Comparison of ENCODE assay signal across 9 cellular contexts in the genomic region with DNA sequence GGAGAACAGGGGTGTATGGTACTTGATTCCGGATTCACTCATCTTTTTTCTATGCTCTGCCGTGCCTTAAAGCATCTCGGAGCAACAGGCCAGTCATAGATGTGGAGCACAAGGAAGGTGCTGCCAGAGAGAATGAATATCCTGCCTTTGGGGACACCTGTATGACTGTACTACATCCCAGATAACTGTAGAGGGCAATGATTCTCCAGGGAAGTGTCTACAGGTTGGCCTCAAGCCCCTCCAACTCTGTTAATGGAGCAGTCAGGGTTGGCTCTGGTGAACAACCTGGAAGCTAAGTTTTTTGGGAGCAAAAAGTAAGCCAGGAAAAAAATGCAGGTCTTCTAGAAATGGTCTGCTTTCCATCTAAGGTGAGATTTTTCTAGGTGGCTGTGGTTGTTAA.
A peak's percentile ranks its signal among the peaks of the same experiment; 100 is the strongest.
DNase-seq lines count a peak whose midpoint lies in the region; ATAC-seq and TF ChIP-seq lines count a peak whose summit lies in the region.
"Had no signal": no experiment of that assay in that cellular context is flagged by ENCODE, and none has a peak within 500 bp of the region (broad histone marks: within the 10 kb centered on the region; RNA-seq: fewer than 3 reads in every experiment).

No MANE protein-coding gene starts in this region.

- no peak for ATAC-seq in GM21360 (IDR thresholded peaks at IDR 0.05; ENCODE audit: unreplicated experiment)

- no peaks in the 10 kb centered on the region for H3K36me3 Mint-ChIP-seq in CD14-positive monocyte
- H3K36me3 Mint-ChIP-seq: immature natural killer cell had no signal

- H3K4me1 Mint-ChIP-seq in CD14-positive monocyte, result peaks cover 1% of the 10 kb centered on the region
- H3K4me1 Mint-ChIP-seq: immature natural killer cell had no signal

- intact Hi-C loops in CD14-positive monocyte (cut with micrococcal nuclease), result no loop called here

- no peak overlapping the region for H3K4me3 ChIP-seq in LNCaP clone FGC (ENCODE audit: low read depth, low read length)
- H3K4me3 ChIP-seq in choroid plexus epithelial cell (ENCODE audit: low read depth, low read length), result no peak overlapping the region

- TF ChIP-seq CTCF in LNCaP clone FGC (IDR thresholded peaks at IDR 0.05; ENCODE audit: control insufficient read depth, extremely low read depth, insufficient read depth) (0 out of 2 replicates have a peak, but pooled peaks have one; percentile 15), choroid plexus epithelial cell (conservative IDR thresholded peaks at IDR 0.05; ENCODE audit: low read depth, low read length) (peak; percentile 38), CD14-positive monocyte (IDR thresholded peaks at IDR 0.05) (no peak)

- H3K4me3 Mint-ChIP-seq in CD14-positive monocyte, result no peak overlapping the region
- H3K4me3 Mint-ChIP-seq: immature natural killer cell had no signal

- H3K9me3 Mint-ChIP-seq in CD14-positive monocyte, result no peaks in the 10 kb centered on the region
- H3K9me3 Mint-ChIP-seq: immature natural killer cell had no signal

- H3K27me3 Mint-ChIP-seq in CD14-positive monocyte (ENCODE audit: low read depth in 3 of 3), result peaks cover 0 to 2% (median 0%) of the 10 kb centered on the region in 3 donors

- H3K27ac Mint-ChIP-seq in CD14-positive monocyte, result no peak overlapping the region
- H3K27ac Mint-ChIP-seq: immature natural killer cell had no signal

- DNase-seq in COR-L47 (lab: John Stamatoyannopoulos, UW) (peak; percentile 39), GM19238 (ENCODE audit: insufficient read length, low spot score) (peak; percentile 23), LNCaP clone FGC (ENCODE audit: low read depth) (no peak), choroid plexus epithelial cell (ENCODE audit: low read depth) (peak; percentile 31), CD14-positive monocyte (ENCODE audit: low spot score) (no peak), NCI-H446 treated with DMSO at 0.1 percent for 48 hours (lab: John Stamatoyannopoulos, UW) (no peak)
- no peak for DNase-seq in activated T-cell treated with anti-CD3 and anti-CD28 coated beads, Interleukin-2, amount 50 U/mL, for 1 hour

Comparison
In these comparisons a context has a peak if more than half of its experiments do, and no peak if none do; other contexts are left out.
1. DNase-seq: peak in COR-L47 (single experiment), GM19238 (single experiment) and choroid plexus epithelial cell (single experiment); none in LNCaP clone FGC (single experiment), activated T-cell treated with anti-CD3 and anti-CD28 coated beads, Interleukin-2, amount 50 U/mL, for 1 hour (single experiment), CD14-positive monocyte (single experiment) and NCI-H446 treated with DMSO at 0.1 percent for 48 hours (single experiment).